In the genomic region with DNA sequence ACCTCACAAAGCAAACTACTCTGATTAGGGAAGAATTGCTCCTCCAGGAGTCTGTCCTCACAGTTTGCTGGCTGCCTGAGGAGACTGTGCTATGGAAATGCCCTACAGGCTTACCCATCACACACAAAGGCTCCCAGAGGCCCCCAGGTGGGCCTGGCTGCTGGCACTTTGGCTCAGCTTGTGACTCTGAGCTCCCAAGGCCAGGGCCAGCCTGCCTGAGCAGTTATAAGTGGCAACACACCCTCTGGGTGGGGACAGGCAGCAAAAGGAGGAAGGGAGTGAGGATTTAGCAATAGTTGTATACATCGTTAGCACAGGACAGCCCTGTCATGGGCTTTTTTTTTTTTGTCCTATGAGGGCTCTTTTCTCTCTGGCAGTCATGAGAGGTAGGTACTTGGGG, we compare ENCODE assay signal across 12 cellular contexts.
A peak's percentile ranks its signal among the peaks of the same experiment; 100 is the strongest.
DNase-seq lines count a peak whose midpoint lies in the region; ATAC-seq and TF ChIP-seq lines count a peak whose summit lies in the region.
"Had no signal": no experiment of that assay in that cellular context is flagged by ENCODE, and none has a peak within 500 bp of the region (broad histone marks: within the 10 kb centered on the region; RNA-seq: fewer than 3 reads in every experiment).

No MANE protein-coding gene starts in this region.

- DNase-seq in SIG-M5 treated with dmso at 0.1 percent for 504 hours (lab: John Stamatoyannopoulos, UW; ENCODE audit: unreplicated experiment) (peak; percentile 65), SIG-M5 (lab: John Stamatoyannopoulos, UW) (no peak), colonic mucosa (peak; percentile 81), mesendoderm (peak; percentile 76), aorta (peak in 1 of 2 donors; percentile 70), GM20000 (ENCODE audit: low spot score) (no peak), ecto neural progenitor cell (ENCODE audit: low spot score) (no peak)
- no peak for DNase-seq in stimulated activated CD4-positive, alpha-beta T cell treated with anti-CD3 and anti-CD28 coated beads, Interleukin-4, amount 100 ng/mL, for 4 hours
- DNase-seq: activated T-cell treated with anti-CD3 and anti-CD28 coated beads, Interleukin-2, amount 50 U/mL, for 4 hours; caudate nucleus; mammary epithelial cell; stimulated activated CD4-positive, alpha-beta T cell treated with anti-CD3 and anti-CD28 coated beads, Interleukin-12 subunit alpha, Interleukin-12 subunit beta, amount 100 ng/mL, for 4 hours had no signal

- peaks cover 16% of the 10 kb centered on the region for H3K79me2 ChIP-seq in mesendoderm (ENCODE audit: control insufficient read depth, insufficient read depth, low read length)

- no peaks in the 10 kb centered on the region for H3K27me3 ChIP-seq in colonic mucosa
- no peaks in the 10 kb centered on the region for H3K27me3 ChIP-seq in mesendoderm (ENCODE audit: insufficient read depth, low read length, poor library complexity)
- no peaks in the 10 kb centered on the region for H3K27me3 ChIP-seq in aorta (ENCODE audit: control insufficient read depth in 1 of 2, insufficient read depth in 2 of 2, low read length in 1 of 2)

- H4K5ac ChIP-seq in mesendoderm (ENCODE audit: low read length): no peak overlapping the region

- no peak overlapping the region for H3K56ac ChIP-seq in mesendoderm (ENCODE audit: low read length)

- H2BK120ac ChIP-seq in mesendoderm (ENCODE audit: low read depth, low read length): no peak overlapping the region

- peaks cover 26% of the 10 kb centered on the region for H3K79me1 ChIP-seq in mesendoderm (ENCODE audit: low read length)

- no peaks in the 10 kb centered on the region for H3K36me3 ChIP-seq in colonic mucosa
- no peaks in the 10 kb centered on the region for H3K36me3 ChIP-seq in mesendoderm (ENCODE audit: control insufficient read depth, insufficient read depth, low read length)
- no peaks in the 10 kb centered on the region for H3K36me3 ChIP-seq in aorta (ENCODE audit: control insufficient read depth in 1 of 2, insufficient read depth in 2 of 2, low read length in 1 of 2)

- H3K9me3 ChIP-seq in colonic mucosa: no peaks in the 10 kb centered on the region
- no peaks in the 10 kb centered on the region for H3K9me3 ChIP-seq in aorta (ENCODE audit: control insufficient read depth, low read length)

- peak overlapping the region in 1 of 2 donors; percentile 56 for H3K9ac ChIP-seq in colonic mucosa (ENCODE audit: low read depth in 2 of 2, low read length in 2 of 2)
- no peak overlapping the region for H3K9ac ChIP-seq in mesendoderm (ENCODE audit: low read length)

- H3K4me3 ChIP-seq in colonic mucosa (no peak overlapping the region), mesendoderm (ENCODE audit: low read length) (no peak overlapping the region), aorta (ENCODE audit: low read length in 2 of 2) (no peak overlapping the region)

- WGBS in mesendoderm (ENCODE audit: extremely low coverage, insufficient coverage, low lambda C conversion rate): no CpG with 5 or more reads among the region's 1 CpG
- WGBS in aorta, 2 donors: 90 to 94% methylated on average over 1 of the region's 1 CpG

- H3K27ac ChIP-seq in colonic mucosa (peak overlapping the region; percentile 55), mesendoderm (ENCODE audit: low read depth, low read length) (no peak overlapping the region), aorta (ENCODE audit: low read depth in 1 of 2, low read length in 2 of 2) (no peak overlapping the region)

- intact Hi-C loops in colonic mucosa (cut with DNase I) (no loop called here), aorta (cut with DNase I) (no loop called here)

- H3K4me1 ChIP-seq in colonic mucosa (peaks cover 16% of the 10 kb centered on the region), mesendoderm (ENCODE audit: control insufficient read depth, low read depth, low read length) (peaks cover 9% of the 10 kb centered on the region), aorta (ENCODE audit: control insufficient read depth in 1 of 2, insufficient read depth in 2 of 2, low read length in 2 of 2) (no peaks in the 10 kb centered on the region)

- H2AK5ac ChIP-seq in mesendoderm (ENCODE audit: low read length): no peak overlapping the region

- H2BK15ac ChIP-seq in mesendoderm (replicated peaks; ENCODE audit: low read depth): no peak overlapping the region

- H3K18ac ChIP-seq in mesendoderm (ENCODE audit: low read length): no peak overlapping the region

- no peak overlapping the region for H3K4ac ChIP-seq in mesendoderm (ENCODE audit: low read depth, low read length)

- ATAC-seq in aorta (ENCODE audit: low FRiP score): peak; percentile 20
- ATAC-seq: activated T-cell treated with anti-CD3 and anti-CD28 coated beads, Interleukin-2, amount 50 U/mL, for 4 hours had no signal

- no peak overlapping the region for H3K23ac ChIP-seq in mesendoderm (ENCODE audit: low read length)

- no peak overlapping the region for H3K4me2 ChIP-seq in mesendoderm (ENCODE audit: low read length)

- TF ChIP-seq CTCF in colonic mucosa (IDR thresholded peaks at IDR 0.05): no peak
- TF ChIP-seq CTCF in GM20000 (IDR thresholded peaks at IDR 0.05; ENCODE audit: extremely low read depth, missing control alignments): no peak

- no peak overlapping the region for H4K8ac ChIP-seq in mesendoderm (ENCODE audit: low read depth, low read length)

- H2BK5ac ChIP-seq in mesendoderm (ENCODE audit: low read length): no peak overlapping the region

Comparison
In these comparisons a context has a peak if more than half of its experiments do, and no peak if none do; other contexts are left out.
1. DNase-seq: peak in SIG-M5 treated with dmso at 0.1 percent for 504 hours (single experiment), colonic mucosa (single experiment) and mesendoderm (single experiment); none in SIG-M5 (single experiment), GM20000 (single experiment), stimulated activated CD4-positive, alpha-beta T cell treated with anti-CD3 and anti-CD28 coated beads, Interleukin-4, amount 100 ng/mL, for 4 hours (0 of 2) and ecto neural progenitor cell (single experiment).